In genomic region chr16:29809850-29810698, GRCh38 we compare ENCODE assay signal across 1 cellular context.
TF ChIP-seq lines count a peak whose summit lies in the region.

No MANE protein-coding gene starts in this region.

TF ChIP-seq in GM23338, 12 proteins besides CTCF, POLR2A, EP300 and RAD21 (continued from another document):
- TF ChIP-seq, protein P1, sequence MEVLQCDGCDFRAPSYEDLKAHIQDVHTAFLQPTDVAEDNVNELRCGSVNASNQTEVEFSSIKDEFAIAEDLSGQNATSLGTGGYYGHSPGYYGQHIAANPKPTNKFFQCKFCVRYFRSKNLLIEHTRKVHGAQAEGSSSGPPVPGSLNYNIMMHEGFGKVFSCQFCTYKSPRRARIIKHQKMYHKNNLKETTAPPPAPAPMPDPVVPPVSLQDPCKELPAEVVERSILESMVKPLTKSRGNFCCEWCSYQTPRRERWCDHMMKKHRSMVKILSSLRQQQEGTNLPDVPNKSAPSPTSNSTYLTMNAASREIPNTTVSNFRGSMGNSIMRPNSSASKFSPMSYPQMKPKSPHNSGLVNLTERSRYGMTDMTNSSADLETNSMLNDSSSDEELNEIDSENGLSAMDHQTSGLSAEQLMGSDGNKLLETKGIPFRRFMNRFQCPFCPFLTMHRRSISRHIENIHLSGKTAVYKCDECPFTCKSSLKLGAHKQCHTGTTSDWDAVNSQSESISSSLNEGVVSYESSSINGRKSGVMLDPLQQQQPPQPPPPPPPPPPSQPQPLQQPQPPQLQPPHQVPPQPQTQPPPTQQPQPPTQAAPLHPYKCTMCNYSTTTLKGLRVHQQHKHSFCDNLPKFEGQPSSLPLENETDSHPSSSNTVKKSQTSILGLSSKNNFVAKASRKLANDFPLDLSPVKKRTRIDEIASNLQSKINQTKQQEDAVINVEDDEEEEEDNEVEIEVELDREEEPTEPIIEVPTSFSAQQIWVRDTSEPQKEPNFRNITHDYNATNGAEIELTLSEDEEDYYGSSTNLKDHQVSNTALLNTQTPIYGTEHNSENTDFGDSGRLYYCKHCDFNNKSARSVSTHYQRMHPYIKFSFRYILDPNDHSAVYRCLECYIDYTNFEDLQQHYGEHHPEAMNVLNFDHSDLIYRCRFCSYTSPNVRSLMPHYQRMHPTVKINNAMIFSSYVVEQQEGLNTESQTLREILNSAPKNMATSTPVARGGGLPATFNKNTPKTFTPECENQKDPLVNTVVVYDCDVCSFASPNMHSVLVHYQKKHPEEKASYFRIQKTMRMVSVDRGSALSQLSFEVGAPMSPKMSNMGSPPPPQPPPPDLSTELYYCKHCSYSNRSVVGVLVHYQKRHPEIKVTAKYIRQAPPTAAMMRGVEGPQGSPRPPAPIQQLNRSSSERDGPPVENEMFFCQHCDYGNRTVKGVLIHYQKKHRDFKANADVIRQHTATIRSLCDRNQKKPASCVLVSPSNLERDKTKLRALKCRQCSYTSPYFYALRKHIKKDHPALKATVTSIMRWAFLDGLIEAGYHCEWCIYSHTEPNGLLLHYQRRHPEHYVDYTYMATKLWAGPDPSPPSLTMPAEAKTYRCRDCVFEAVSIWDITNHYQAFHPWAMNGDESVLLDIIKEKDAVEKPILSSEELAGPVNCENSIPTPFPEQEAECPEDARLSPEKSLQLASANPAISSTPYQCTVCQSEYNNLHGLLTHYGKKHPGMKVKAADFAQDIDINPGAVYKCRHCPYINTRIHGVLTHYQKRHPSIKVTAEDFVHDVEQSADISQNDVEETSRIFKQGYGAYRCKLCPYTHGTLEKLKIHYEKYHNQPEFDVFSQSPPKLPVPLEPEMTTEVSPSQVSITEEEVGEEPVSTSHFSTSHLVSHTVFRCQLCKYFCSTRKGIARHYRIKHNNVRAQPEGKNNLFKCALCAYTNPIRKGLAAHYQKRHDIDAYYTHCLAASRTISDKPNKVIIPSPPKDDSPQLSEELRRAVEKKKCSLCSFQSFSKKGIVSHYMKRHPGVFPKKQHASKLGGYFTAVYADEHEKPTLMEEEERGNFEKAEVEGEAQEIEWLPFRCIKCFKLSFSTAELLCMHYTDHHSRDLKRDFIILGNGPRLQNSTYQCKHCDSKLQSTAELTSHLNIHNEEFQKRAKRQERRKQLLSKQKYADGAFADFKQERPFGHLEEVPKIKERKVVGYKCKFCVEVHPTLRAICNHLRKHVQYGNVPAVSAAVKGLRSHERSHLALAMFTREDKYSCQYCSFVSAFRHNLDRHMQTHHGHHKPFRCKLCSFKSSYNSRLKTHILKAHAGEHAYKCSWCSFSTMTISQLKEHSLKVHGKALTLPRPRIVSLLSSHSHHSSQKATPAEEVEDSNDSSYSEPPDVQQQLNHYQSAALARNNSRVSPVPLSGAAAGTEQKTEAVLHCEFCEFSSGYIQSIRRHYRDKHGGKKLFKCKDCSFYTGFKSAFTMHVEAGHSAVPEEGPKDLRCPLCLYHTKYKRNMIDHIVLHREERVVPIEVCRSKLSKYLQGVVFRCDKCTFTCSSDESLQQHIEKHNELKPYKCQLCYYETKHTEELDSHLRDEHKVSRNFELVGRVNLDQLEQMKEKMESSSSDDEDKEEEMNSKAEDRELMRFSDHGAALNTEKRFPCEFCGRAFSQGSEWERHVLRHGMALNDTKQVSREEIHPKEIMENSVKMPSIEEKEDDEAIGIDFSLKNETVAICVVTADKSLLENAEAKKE (CRISPR knock-in tag; IDR thresholded peaks at IDR 0.05) = no peak
- TF ChIP-seq NANOG (IDR thresholded peaks at IDR 0.05; ENCODE audit: borderline replicate concordance) (no peak), JUNB (IDR thresholded peaks at IDR 0.05; ENCODE audit: unreplicated experiment) (no peak)
- TF ChIP-seq, protein P2, sequence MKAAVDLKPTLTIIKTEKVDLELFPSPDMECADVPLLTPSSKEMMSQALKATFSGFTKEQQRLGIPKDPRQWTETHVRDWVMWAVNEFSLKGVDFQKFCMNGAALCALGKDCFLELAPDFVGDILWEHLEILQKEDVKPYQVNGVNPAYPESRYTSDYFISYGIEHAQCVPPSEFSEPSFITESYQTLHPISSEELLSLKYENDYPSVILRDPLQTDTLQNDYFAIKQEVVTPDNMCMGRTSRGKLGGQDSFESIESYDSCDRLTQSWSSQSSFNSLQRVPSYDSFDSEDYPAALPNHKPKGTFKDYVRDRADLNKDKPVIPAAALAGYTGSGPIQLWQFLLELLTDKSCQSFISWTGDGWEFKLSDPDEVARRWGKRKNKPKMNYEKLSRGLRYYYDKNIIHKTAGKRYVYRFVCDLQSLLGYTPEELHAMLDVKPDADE (IDR thresholded peaks at IDR 0.05) = no peak
TF ChIP-seq in GM23338: peak in this region for 0.
